Comparison of ENCODE assay signal across 1 cellular context in genomic region chr14:70401643-70402042, GRCh38.
TF ChIP-seq lines count a peak whose summit lies in the region.

No MANE protein-coding gene starts in this region.

TF ChIP-seq in GM23338, 12 proteins besides CTCF, POLR2A, EP300 and RAD21:
- TF ChIP-seq ZNF462 (CRISPR knock-in tag; IDR thresholded peaks at IDR 0.05) (no peak), ZNF114 (CRISPR knock-in tag; IDR thresholded peaks at IDR 0.05) (no peak), EZH2 (IDR thresholded peaks at IDR 0.05; ENCODE audit: low read depth, unreplicated experiment) (no peak), POLR2AphosphoS5 (IDR thresholded peaks at IDR 0.05; ENCODE audit: low read depth) (no peak), JUNB (IDR thresholded peaks at IDR 0.05; ENCODE audit: unreplicated experiment) (no peak), REST (IDR thresholded peaks at IDR 0.05; ENCODE audit: unreplicated experiment) (no peak), STAT1 (IDR thresholded peaks at IDR 0.05; ENCODE audit: unreplicated experiment) (no peak), ZNF331 (CRISPR knock-in tag; IDR thresholded peaks at IDR 0.05; ENCODE audit: low read depth) (no peak), NANOG (IDR thresholded peaks at IDR 0.05; ENCODE audit: borderline replicate concordance) (no peak), ETS1 (IDR thresholded peaks at IDR 0.05) (no peak), CREB1 (CRISPR knock-in tag; IDR thresholded peaks at IDR 0.05; ENCODE audit: low read depth) (no peak), EZH2phosphoT487 (IDR thresholded peaks at IDR 0.05; ENCODE audit: unreplicated experiment) (no peak)
